8 cellular contexts compared by ENCODE assay signal in the genomic region with DNA sequence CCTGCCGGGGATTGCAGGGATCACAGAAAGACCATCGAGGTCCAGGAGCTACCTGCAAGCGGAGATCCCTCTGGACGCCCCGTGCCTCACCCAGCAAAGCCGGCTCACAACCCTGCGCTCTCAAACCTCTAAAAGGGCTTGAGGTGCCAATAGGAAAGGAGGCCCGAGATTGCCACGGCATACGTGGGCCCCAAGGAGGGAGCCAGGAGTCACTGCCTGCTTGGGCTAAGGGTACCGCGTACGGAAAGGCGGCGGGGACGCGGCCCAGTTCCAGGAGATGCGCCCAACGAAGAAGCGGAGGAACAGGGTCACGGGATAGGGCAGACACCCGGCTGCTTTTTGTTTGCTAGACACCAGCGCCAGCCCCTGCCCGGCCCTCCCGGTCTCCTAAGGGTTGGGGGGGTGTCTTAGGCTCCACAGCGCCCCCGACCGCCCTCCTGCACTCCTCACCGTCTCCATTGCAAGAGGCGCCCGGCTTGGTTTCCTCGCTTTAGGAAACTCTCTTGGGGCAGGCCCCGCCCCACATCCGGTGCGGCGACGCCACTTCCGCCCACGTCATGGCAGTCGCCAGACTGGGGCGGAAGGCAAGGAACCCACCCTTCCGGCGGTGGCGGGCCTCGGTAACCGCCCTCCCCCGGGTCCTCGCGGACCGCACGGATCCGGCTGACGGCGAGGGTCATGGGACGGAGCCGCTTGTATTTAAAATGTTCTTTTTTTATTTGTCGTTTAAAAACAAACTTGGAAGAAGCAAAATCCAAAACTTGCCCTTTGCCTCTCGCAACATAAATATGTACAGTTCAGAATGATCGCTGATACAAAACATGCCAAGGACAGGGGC. TPM values are rescaled to one million over a fixed set of nuclear protein-coding genes. Genes with fewer than 3 reads are reported as not detected.
A peak's percentile ranks its signal among the peaks of the same experiment; 100 is the strongest.
DNase-seq lines count a peak whose midpoint lies in the region; ATAC-seq, FAIRE-seq and TF ChIP-seq lines count a peak whose summit lies in the region.

A gene (minus strand): TSS at position 495 of the 838 bp plus-strand sequence. CDS start 36 bp downstream, at position 459.

- peaks cover 25% of the 10 kb centered on the region for H3K4me1 Mint-ChIP-seq in activated T-helper 2 cell treated with anti-CD3 and anti-CD28 coated beads, Interferon-gamma antibody, Interleukin-2, Interleukin-4, amounts not matched to agents 10 μg/mL and 5 μg/mL and 100 μg/mL, durations not matched to agents 14 hours and 24 hours and 36 hours (ENCODE audit: low read depth)
- H3K4me1 Mint-ChIP-seq in natural killer cell treated with Interleukin-12 subunit alpha and Interleukin-12 subunit beta and Interleukin-15 and Interleukin-18, amount 100 ng/mL, for 72 hours (ENCODE audit: low read depth in 2 of 2), result peaks cover 35 to 37% of the 10 kb centered on the region in 2 donors

- ATAC-seq in RWPE2 (ENCODE audit: low read depth), result peak; percentile 86
- peak; percentile 96 to 97 for ATAC-seq in natural killer cell treated with Interleukin-12 subunit alpha and Interleukin-12 subunit beta and Interleukin-15 and Interleukin-18, amount 100 ng/mL, for 72 hours
- ATAC-seq in stimulated activated naive CD8-positive, alpha-beta T cell treated with anti-CD3 and anti-CD28 coated beads, Interleukin-15, Interleukin-2, amounts not matched to agents 100 U/mL and 50 U/mL, for 24 hours, result peak; percentile 89

- H3K27ac Mint-ChIP-seq in activated T-helper 2 cell treated with anti-CD3 and anti-CD28 coated beads, Interferon-gamma antibody, Interleukin-2, Interleukin-4, amounts not matched to agents 10 μg/mL and 5 μg/mL and 100 μg/mL, durations not matched to agents 14 hours and 24 hours and 36 hours, result peak within 1 kb of the TSS; percentile 93
- H3K27ac Mint-ChIP-seq in natural killer cell treated with Interleukin-12 subunit alpha and Interleukin-12 subunit beta and Interleukin-15 and Interleukin-18, amount 100 ng/mL, for 72 hours, result peak within 1 kb of the TSS; percentile 95 to 98

- peak; percentile 57 for TF ChIP-seq CTCF in RWPE2 (IDR thresholded peaks at IDR 0.05; ENCODE audit: poor library complexity, severe bottlenecking)

- peak within 1 kb of the TSS; percentile 92 for H3K9ac ChIP-seq in ES-I3 (ENCODE audit: low read depth, low read length)

- FAIRE-seq in H54 (lab: Jason Lieb, UNC), result peak; percentile 45

- H3K27me3 ChIP-seq in RWPE2 (ENCODE audit: insufficient read depth, poor library complexity, severe bottlenecking), result no peaks in the 10 kb centered on the region

- H3K4me1 ChIP-seq in ES-I3 (ENCODE audit: insufficient read depth, low read length) (no peaks in the 10 kb centered on the region; the same call in 1 of the 2 replicates), RWPE2 (ENCODE audit: insufficient read depth, poor library complexity, severe bottlenecking) (peaks cover 5% of the 10 kb centered on the region)

- H3K27me3 Mint-ChIP-seq in activated T-helper 2 cell treated with anti-CD3 and anti-CD28 coated beads, Interferon-gamma antibody, Interleukin-2, Interleukin-4, amounts not matched to agents 10 μg/mL and 5 μg/mL and 100 μg/mL, durations not matched to agents 14 hours and 24 hours and 36 hours (ENCODE audit: low read depth), result no peaks in the 10 kb centered on the region
- H3K27me3 Mint-ChIP-seq in natural killer cell treated with Interleukin-12 subunit alpha and Interleukin-12 subunit beta and Interleukin-15 and Interleukin-18, amount 100 ng/mL, for 72 hours, result no peaks in the 10 kb centered on the region

- H3K4me3 Mint-ChIP-seq in activated T-helper 2 cell treated with anti-CD3 and anti-CD28 coated beads, Interferon-gamma antibody, Interleukin-2, Interleukin-4, amounts not matched to agents 10 μg/mL and 5 μg/mL and 100 μg/mL, durations not matched to agents 14 hours and 24 hours and 36 hours (ENCODE audit: low read depth), result peak within 1 kb of the TSS; percentile 90
- H3K4me3 Mint-ChIP-seq in natural killer cell treated with Interleukin-12 subunit alpha and Interleukin-12 subunit beta and Interleukin-15 and Interleukin-18, amount 100 ng/mL, for 72 hours, result peak within 1 kb of the TSS; percentile 94

- peak; percentile 71 for TF ChIP-seq POLR2A in H54 (IDR thresholded peaks at IDR 0.05; ENCODE audit: low read depth, low read length)

- H3K36me3 ChIP-seq in ES-I3 (ENCODE audit: insufficient read depth, low read length) (peaks cover 7% of the 10 kb centered on the region; the same call in 1 of the 2 replicates), RWPE2 (ENCODE audit: low read depth) (peaks cover 37% of the 10 kb centered on the region)

- H3K9me3 ChIP-seq in ES-I3 (ENCODE audit: control insufficient read depth, insufficient read depth, low read length) (no peaks in the 10 kb centered on the region), RWPE2 (ENCODE audit: severe bottlenecking) (no peaks in the 10 kb centered on the region)

- peak within 1 kb of the TSS; percentile 70 for H3K4me3 ChIP-seq in RWPE2 (ENCODE audit: severe bottlenecking)

- no peaks in the 10 kb centered on the region for H3K9me3 Mint-ChIP-seq in activated T-helper 2 cell treated with anti-CD3 and anti-CD28 coated beads, Interferon-gamma antibody, Interleukin-2, Interleukin-4, amounts not matched to agents 10 μg/mL and 5 μg/mL and 100 μg/mL, durations not matched to agents 14 hours and 24 hours and 36 hours
- no peaks in the 10 kb centered on the region for H3K9me3 Mint-ChIP-seq in natural killer cell treated with Interleukin-12 subunit alpha and Interleukin-12 subunit beta and Interleukin-15 and Interleukin-18, amount 100 ng/mL, for 72 hours

- intact Hi-C loops in activated T-helper 2 cell treated with anti-CD3 and anti-CD28 coated beads, Interferon-gamma antibody, Interleukin-2, Interleukin-4, amounts not matched to agents 10 μg/mL and 5 μg/mL and 100 μg/mL, durations not matched to agents 14 hours and 24 hours and 36 hours (cut with micrococcal nuclease), result loop anchor here (1.0 kb wide), 4 partner anchors 22 to 165 kb away; a partner anchor contains a TSS

- H3K36me3 Mint-ChIP-seq in activated T-helper 2 cell treated with anti-CD3 and anti-CD28 coated beads, Interferon-gamma antibody, Interleukin-2, Interleukin-4, amounts not matched to agents 10 μg/mL and 5 μg/mL and 100 μg/mL, durations not matched to agents 14 hours and 24 hours and 36 hours (ENCODE audit: low read depth), result peaks cover 50% of the 10 kb centered on the region
- H3K36me3 Mint-ChIP-seq in natural killer cell treated with Interleukin-12 subunit alpha and Interleukin-12 subunit beta and Interleukin-15 and Interleukin-18, amount 100 ng/mL, for 72 hours, result peaks cover 18% of the 10 kb centered on the region

- peak within 1 kb of the TSS; percentile 68 for H3K27ac ChIP-seq in RWPE2 (ENCODE audit: poor library complexity, severe bottlenecking)

- peak; percentile 96 for DNase-seq in H54 (ENCODE audit: insufficient read length, low spot score)
- peak; percentile 98 for DNase-seq in LoVo (ENCODE audit: low spot score)
- DNase-seq in RWPE2 (ENCODE audit: low spot score), result peak; percentile 93
- DNase-seq in activated T-helper 2 cell treated with anti-CD3 and anti-CD28 coated beads, Interferon-gamma antibody, Interleukin-2, Interleukin-4, amounts not matched to agents 10 μg/mL and 5 μg/mL and 100 μg/mL, durations not matched to agents 14 hours and 24 hours and 36 hours (ENCODE audit: low spot score), result peak; percentile 96
- DNase-seq in fibroblast of peridontal ligament (ENCODE audit: extremely low read depth), result peak; percentile 97
- peak; percentile 97 for DNase-seq in natural killer cell treated with Interleukin-12 subunit alpha and Interleukin-12 subunit beta and Interleukin-15 and Interleukin-18, amount 100 ng/mL, for 72 hours (ENCODE audit: low spot score)
- DNase-seq in stimulated activated naive CD8-positive, alpha-beta T cell treated with anti-CD3 and anti-CD28 coated beads, Interleukin-15, Interleukin-2, amounts not matched to agents 100 U/mL and 50 U/mL, for 24 hours, result peak; percentile 96

RNA-seq across cellular contexts. Expression of the gene that starts here (rescaled TPM):
- total RNA-seq in activated T-helper 2 cell treated with anti-CD3 and anti-CD28 coated beads, Interferon-gamma antibody, Interleukin-2, Interleukin-4, amounts not matched to agents 10 μg/mL and 5 μg/mL and 100 μg/mL, durations not matched to agents 14 hours and 24 hours and 36 hours, result 65.1 and 65.7 TPM in 2 replicates
- 10 to 100 TPM; 63.4 to 70.3 TPM for total RNA-seq in natural killer cell treated with Interleukin-12 subunit alpha and Interleukin-12 subunit beta and Interleukin-15 and Interleukin-18, amount 100 ng/mL, for 72 hours

Comparison
In these comparisons a context has a peak if more than half of its experiments do, and no peak if none do; other contexts are left out.
1. Peak in every context shown above with its lines: DNase-seq, ATAC-seq, H3K4me3 ChIP-seq and H3K27ac ChIP-seq.